In genomic region chr12:131269551-131269950, GRCh38 we compare ENCODE assay signal across 28 cellular contexts.
"Had no signal": no experiment of that assay in that cellular context is flagged by ENCODE, and none has a peak within 500 bp of the region (broad histone marks: within the 10 kb centered on the region; RNA-seq: fewer than 3 reads in every experiment).

No MANE protein-coding gene starts in this region.

- H3K9me3 Mint-ChIP-seq: activated CD4-positive, alpha-beta memory T cell treated with anti-CD3 and anti-CD28 coated beads for 36 hours; activated CD4-positive, alpha-beta T cell treated with anti-CD3 and anti-CD28 coated beads, Interleukin-2, amount 10 ng/mL, durations not matched to agents 24 days and 14 days; activated T-cell treated with anti-CD3 and anti-CD28 coated beads, Interleukin-2, amount 50 U/mL, for 72 hours; central memory CD8-positive, alpha-beta T cell; effector memory CD8-positive, alpha-beta T cell had no signal

- H3K27me3 ChIP-seq: ascending aorta, brain microvascular endothelial cell, esophagus muscularis mucosa, foreskin keratinocyte, gastrocnemius medialis had no signal

- H3K4me3 ChIP-seq: ascending aorta, esophagus muscularis mucosa, gastrocnemius medialis had no signal

- H3K27me3 Mint-ChIP-seq: activated CD4-positive, alpha-beta memory T cell treated with anti-CD3 and anti-CD28 coated beads for 36 hours; activated CD4-positive, alpha-beta T cell treated with anti-CD3 and anti-CD28 coated beads for 36 hours; activated CD4-positive, alpha-beta T cell treated with anti-CD3 and anti-CD28 coated beads, Interleukin-2, amount 10 ng/mL, durations not matched to agents 24 days and 14 days; activated CD8-positive, alpha-beta memory T cell treated with anti-CD3 and anti-CD28 coated beads, Interleukin-2, amount 10 ng/mL, durations not matched to agents 7 days and 5 days; activated naive CD8-positive, alpha-beta T cell; central memory CD8-positive, alpha-beta T cell had no signal

- DNase-seq: activated CD4-positive, alpha-beta memory T cell treated with anti-CD3 and anti-CD28 coated beads for 36 hours; activated CD4-positive, alpha-beta T cell treated with anti-CD3 and anti-CD28 coated beads for 36 hours; activated CD4-positive, alpha-beta T cell treated with anti-CD3 and anti-CD28 coated beads, Interleukin-2, amount 10 ng/mL, durations not matched to agents 24 days and 14 days; activated CD4-positive, CD25-positive, alpha-beta regulatory T cell; activated CD4-positive, CD25-positive, alpha-beta regulatory T cell treated with anti-CD3 and anti-CD28 coated beads, Interleukin-2, amount 50 U/mL, for 72 hours; activated CD8-positive, alpha-beta memory T cell treated with anti-CD3 and anti-CD28 coated beads, Interleukin-2, amount 10 ng/mL, durations not matched to agents 7 days and 5 days; activated CD8-positive, alpha-beta memory T cell treated with anti-CD3 and anti-CD28 coated beads, Interleukin-2, amount 50 U/mL, for 4 hours; activated CD8-positive, alpha-beta T cell treated with anti-CD3 and anti-CD28 coated beads, Interleukin-2, amount 10 ng/mL, durations not matched to agents 7 days and 5 days; activated gamma-delta T cell treated with Interleukin-2 at 50 U/mL for 16 hours; activated naive CD4-positive, alpha-beta T cell treated with anti-CD3 and anti-CD28 coated beads, Interleukin-2, amount 50 U/mL, for 16 hours; activated naive CD4-positive, alpha-beta T cell treated with Interleukin-2 at 50 U/mL for 16 hours; activated T-cell treated with anti-CD3 and anti-CD28 coated beads, Interleukin-2, amount 50 U/mL, for 1 hour; activated T-cell treated with anti-CD3 and anti-CD28 coated beads, Interleukin-2, amount 50 U/mL, for 72 hours; brain microvascular endothelial cell; cortex of kidney; dermis blood vessel endothelial cell; effector CD4-positive, alpha-beta T cell; effector memory CD8-positive, alpha-beta T cell; erythroblast; foreskin keratinocyte; gastrocnemius medialis; glutamatergic neuron; T-helper 2 cell had no signal

- H3K27ac ChIP-seq: ascending aorta, brain microvascular endothelial cell, foreskin keratinocyte, gastrocnemius medialis had no signal

- H3K27ac Mint-ChIP-seq: activated CD4-positive, alpha-beta memory T cell treated with anti-CD3 and anti-CD28 coated beads for 36 hours; activated CD4-positive, alpha-beta T cell treated with anti-CD3 and anti-CD28 coated beads for 36 hours; activated CD4-positive, alpha-beta T cell treated with anti-CD3 and anti-CD28 coated beads, Interleukin-2, amount 10 ng/mL, durations not matched to agents 24 days and 14 days; activated CD8-positive, alpha-beta memory T cell treated with anti-CD3 and anti-CD28 coated beads, Interleukin-2, amount 10 ng/mL, durations not matched to agents 7 days and 5 days; activated CD8-positive, alpha-beta T cell treated with anti-CD3 and anti-CD28 coated beads, Interleukin-2, amount 10 ng/mL, durations not matched to agents 7 days and 5 days; activated naive CD8-positive, alpha-beta T cell; activated T-cell treated with anti-CD3 and anti-CD28 coated beads, Interleukin-2, amount 50 U/mL, for 72 hours; effector memory CD8-positive, alpha-beta T cell had no signal

- ATAC-seq: activated CD4-positive, alpha-beta T cell treated with anti-CD3 and anti-CD28 coated beads for 36 hours; activated CD8-positive, alpha-beta memory T cell treated with anti-CD3 and anti-CD28 coated beads, Interleukin-2, amount 10 ng/mL, durations not matched to agents 7 days and 5 days; activated CD8-positive, alpha-beta T cell treated with anti-CD3 and anti-CD28 coated beads, Interleukin-2, amount 10 ng/mL, durations not matched to agents 7 days and 5 days; activated T-cell treated with anti-CD3 and anti-CD28 coated beads, Interleukin-2, amount 50 U/mL, for 72 hours; effector memory CD8-positive, alpha-beta T cell; foreskin keratinocyte; gastrocnemius medialis had no signal

- H3K9me3 ChIP-seq: ascending aorta, esophagus muscularis mucosa, gastrocnemius medialis had no signal

- H3K4me1 ChIP-seq: ascending aorta, foreskin keratinocyte had no signal

- FAIRE-seq: colon had no signal

- H3K4me1 Mint-ChIP-seq: activated CD4-positive, alpha-beta T cell treated with anti-CD3 and anti-CD28 coated beads for 36 hours; activated CD4-positive, alpha-beta T cell treated with anti-CD3 and anti-CD28 coated beads, Interleukin-2, amount 10 ng/mL, durations not matched to agents 24 days and 14 days; activated CD8-positive, alpha-beta memory T cell treated with anti-CD3 and anti-CD28 coated beads, Interleukin-2, amount 10 ng/mL, durations not matched to agents 7 days and 5 days; central memory CD8-positive, alpha-beta T cell had no signal

- H3K4me3 Mint-ChIP-seq: activated CD4-positive, alpha-beta memory T cell treated with anti-CD3 and anti-CD28 coated beads for 36 hours; activated CD4-positive, alpha-beta T cell treated with anti-CD3 and anti-CD28 coated beads for 36 hours; activated CD4-positive, alpha-beta T cell treated with anti-CD3 and anti-CD28 coated beads, Interleukin-2, amount 10 ng/mL, durations not matched to agents 24 days and 14 days; activated CD8-positive, alpha-beta memory T cell treated with anti-CD3 and anti-CD28 coated beads, Interleukin-2, amount 10 ng/mL, durations not matched to agents 7 days and 5 days; activated CD8-positive, alpha-beta T cell treated with anti-CD3 and anti-CD28 coated beads, Interleukin-2, amount 10 ng/mL, durations not matched to agents 7 days and 5 days; activated naive CD8-positive, alpha-beta T cell; activated T-cell treated with anti-CD3 and anti-CD28 coated beads, Interleukin-2, amount 50 U/mL, for 72 hours; central memory CD8-positive, alpha-beta T cell; effector memory CD8-positive, alpha-beta T cell had no signal

- H3K36me3 ChIP-seq: ascending aorta, brain microvascular endothelial cell, esophagus muscularis mucosa, gastrocnemius medialis had no signal

- H3K36me3 Mint-ChIP-seq: activated CD4-positive, alpha-beta memory T cell treated with anti-CD3 and anti-CD28 coated beads for 36 hours; activated CD8-positive, alpha-beta memory T cell treated with anti-CD3 and anti-CD28 coated beads, Interleukin-2, amount 10 ng/mL, durations not matched to agents 7 days and 5 days; activated naive CD8-positive, alpha-beta T cell had no signal
